ENCODE assay signal across 2 cellular contexts in genomic region chr19:55598034-55598433, GRCh38.
TF ChIP-seq lines count a peak whose summit lies in the region.

No MANE protein-coding gene starts in this region.

TF ChIP-seq in K562, 482 proteins besides CTCF, POLR2A, EP300 and RAD21 (continues in another document):
- no peak for TF ChIP-seq ZBTB26 (CRISPR knock-in tag; IDR thresholded peaks at IDR 0.05)
- TF ChIP-seq ATF7 (IDR thresholded peaks at IDR 0.05): no peak
- no peak for TF ChIP-seq ZEB2 (IDR thresholded peaks at IDR 0.05)
- no peak for TF ChIP-seq SIRT6 (IDR thresholded peaks at IDR 0.05; ENCODE audit: low read depth, low read length)
- no peak for TF ChIP-seq THRAP3 (IDR thresholded peaks at IDR 0.05; ENCODE audit: borderline replicate concordance)
- TF ChIP-seq ZNF431 (CRISPR knock-in tag; IDR thresholded peaks at IDR 0.05): no peak
- TF ChIP-seq BRF2 (IDR thresholded peaks at IDR 0.05; ENCODE audit: borderline replicate concordance, insufficient read depth, insufficient read length): no peak
- no peak for TF ChIP-seq ZNF263 (CRISPR knock-in tag; IDR thresholded peaks at IDR 0.05; ENCODE audit: borderline replicate concordance)
- TF ChIP-seq CREB3L1 (IDR thresholded peaks at IDR 0.05; ENCODE audit: borderline replicate concordance, low read depth): no peak
- TF ChIP-seq ZNF609 (CRISPR knock-in tag; IDR thresholded peaks at IDR 0.05; ENCODE audit: borderline replicate concordance): no peak
- TF ChIP-seq FOXA3 (CRISPR knock-in tag; conservative IDR thresholded peaks at IDR 0.05 in 1 of 2, IDR thresholded peaks at IDR 0.05 in 1 of 2): no peak
- TF ChIP-seq HCFC1 (IDR thresholded peaks at IDR 0.05; ENCODE audit: low read depth, low read length): no peak
- no peak for TF ChIP-seq WHSC1 (IDR thresholded peaks at IDR 0.05; ENCODE audit: low read length)
- TF ChIP-seq KLF16 (IDR thresholded peaks at IDR 0.05): no peak
- no peak for TF ChIP-seq REST (CRISPR knock-in tag; IDR thresholded peaks at IDR 0.05; ENCODE audit: low read depth)

TF ChIP-seq in neural cell, 6 proteins besides CTCF, POLR2A, EP300 and RAD21:
- TF ChIP-seq SMC3 (conservative IDR thresholded peaks at IDR 0.05; ENCODE audit: poor library complexity) (no peak), REST (IDR thresholded peaks at IDR 0.05; ENCODE audit: borderline replicate concordance) (no peak), TAF1 (IDR thresholded peaks at IDR 0.05; ENCODE audit: low read depth) (no peak), POLR2AphosphoS5 (IDR thresholded peaks at IDR 0.05) (no peak), EZH2 (IDR thresholded peaks at IDR 0.05; ENCODE audit: borderline replicate concordance, insufficient read depth, low read length, poor library complexity, severe bottlenecking) (no peak), MXI1 (conservative IDR thresholded peaks at IDR 0.05; ENCODE audit: poor library complexity, severe bottlenecking) (no peak)
